25 cellular contexts compared by ENCODE assay signal in the genomic region with DNA sequence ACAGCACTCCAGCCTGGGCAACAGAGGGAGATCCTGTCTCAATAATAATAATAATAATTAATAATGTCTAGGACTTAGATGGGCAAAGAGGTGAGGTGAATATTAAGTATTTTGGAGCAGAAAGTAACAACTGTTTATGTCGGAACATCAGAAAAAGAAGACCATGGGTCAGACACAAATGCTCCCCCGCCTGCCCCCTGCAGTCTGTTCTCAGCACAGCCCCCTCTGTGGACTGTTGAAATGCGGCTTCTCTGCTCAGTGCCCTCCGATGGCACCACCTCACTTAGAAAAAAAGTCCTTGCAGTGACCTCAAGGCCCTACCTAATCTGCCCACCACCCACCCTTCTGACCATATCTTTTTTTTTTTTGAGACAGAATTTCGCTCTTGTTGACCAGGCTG. TPM values are rescaled to one million over a fixed set of nuclear protein-coding genes. Genes with fewer than 3 reads are reported as not detected.
DNase-seq lines count a peak whose midpoint lies in the region; ATAC-seq, FAIRE-seq and TF ChIP-seq lines count a peak whose summit lies in the region.
"Had no signal": no experiment of that assay in that cellular context is flagged by ENCODE, and none has a peak within 500 bp of the region (broad histone marks: within the 10 kb centered on the region; RNA-seq: fewer than 3 reads in every experiment).

No MANE protein-coding gene starts in this region.

- H2BK20ac ChIP-seq in H9 (ENCODE audit: low read depth, low read length, poor library complexity, severe bottlenecking): no peak overlapping the region

- TF ChIP-seq POLR2A in K562 (conservative IDR thresholded peaks at IDR 0.05): no peak

- H3K79me2 ChIP-seq in H9 (ENCODE audit: insufficient read depth, low read length): no peaks in the 10 kb centered on the region
- no peaks in the 10 kb centered on the region for H3K79me2 ChIP-seq in K562 (ENCODE audit: control insufficient read depth, insufficient read depth, low read length)

- H2BK15ac ChIP-seq in H9 (ENCODE audit: low read depth, low read length): no peak overlapping the region

- no peak overlapping the region for H3K56ac ChIP-seq in H9 (ENCODE audit: insufficient read length, low read depth, low read length)

- no peak overlapping the region for H3T11ph ChIP-seq in H9 (ENCODE audit: low read length)

- H3K9ac ChIP-seq in H9 (ENCODE audit: extremely low read depth, insufficient read length, low read length) (no peak overlapping the region), K562 (ENCODE audit: insufficient read depth in 1 of 2, low read depth in 2 of 2, low read length in 2 of 2) (no peak overlapping the region)
- H3K9ac ChIP-seq: BLaER1 had no signal

- H3K27me3 Mint-ChIP-seq in H9 (ENCODE audit: low read depth): peaks cover 33% of the 10 kb centered on the region

- in situ Hi-C loops in K562 (cut with MboI): no loop called here

- peak; percentile 28; the same call in 1 of the 2 replicates for TF ChIP-seq CTCF in AG04450 (IDR thresholded peaks at IDR 0.05; ENCODE audit: low read depth, low read length)
- TF ChIP-seq CTCF in H9 (conservative IDR thresholded peaks at IDR 0.05): peak; percentile 56
- TF ChIP-seq CTCF in K562 (IDR thresholded peaks at IDR 0.05 in 2 of 3, conservative IDR thresholded peaks at IDR 0.05 in 1 of 3; ENCODE audit: insufficient read depth in 2 of 3, low read depth in 1 of 3, low read length in 3 of 3): peak; percentile 12 to 33 (median 26); a peak in 3 of 6 replicates

- no peaks in the 10 kb centered on the region for H3K36me3 ChIP-seq in K562 (ENCODE audit: control insufficient read depth, insufficient read depth, low read length)
- H3K36me3 ChIP-seq: BLaER1 had no signal

- H3K4me2 ChIP-seq in H9 (ENCODE audit: insufficient read depth, insufficient read length, low read length) (no peak overlapping the region), K562 (ENCODE audit: insufficient read depth, low read length) (no peak overlapping the region)
- H3K4me2 ChIP-seq: BLaER1, PC-9 had no signal

- intact Hi-C loops in K562 (cut with micrococcal nuclease) (no loop called here), posterior vena cava (cut with DNase I) (no loop called here)

- no peak overlapping the region for H2BK12ac ChIP-seq in H9 (ENCODE audit: insufficient read length, low read depth, low read length)

- H3K18ac ChIP-seq in H9 (ENCODE audit: insufficient read length, low read depth, low read length): no peak overlapping the region

- no peak overlapping the region for H4K8ac ChIP-seq in H9 (replicated peaks; ENCODE audit: insufficient read length, low read depth, low read length)

- H3K4me3 ChIP-seq in AG04450 (ENCODE audit: low read depth, low read length): no peak overlapping the region
- H3K4me3 ChIP-seq in K562: no peak overlapping the region
- H3K4me3 ChIP-seq: BLaER1, PC-9 had no signal

- no peak for TF ChIP-seq RAD21 in K562 (CRISPR knock-in tag; conservative IDR thresholded peaks at IDR 0.05 in 1 of 2, IDR thresholded peaks at IDR 0.05 in 1 of 2)

- DNase-seq in AG04450 (ENCODE audit: low read depth, low spot score) (no peak), H9 (no peak), K562 (ENCODE audit: extremely low read depth in 1 of 4, low spot score in 3 of 4) (no peak), posterior vena cava (ENCODE audit: low spot score) (peak; percentile 18), NCI-H526 treated with DMSO at 0.1 percent for 48 hours (lab: John Stamatoyannopoulos, UW) (no peak), Ammon's horn (ENCODE audit: low spot score) (no peak)
- no peak for DNase-seq in activated naive CD4-positive, alpha-beta T cell treated with Interleukin-2 at 50 U/mL for 16 hours
- DNase-seq in stimulated activated naive CD8-positive, alpha-beta T cell treated with anti-CD3 and anti-CD28 coated beads, Interleukin-15, Interleukin-2, amounts not matched to agents 100 U/mL and 50 U/mL, for 24 hours: no peak
- DNase-seq: CD4-positive, alpha-beta memory T cell; DND-41; KG1; NCI-H1105 treated with DMSO at 0.1 percent for 48 hours; NCI-H1694; NCI-H2081; NCI-H2171; NCI-H345; NCI-H524 treated with DMSO at 0.1 percent for 48 hours; PC-9; RPMI8226; SHP77 had no signal

- peaks cover 5 to 8% of the 10 kb centered on the region in 2 experiments for H3K4me1 Mint-ChIP-seq in H9

- H3K27ac ChIP-seq in AG04450 (ENCODE audit: low read depth, low read length) (no peak overlapping the region), H9 (ENCODE audit: insufficient read length, low read depth, low read length) (no peak overlapping the region), K562 (ENCODE audit: extremely low read depth, low read depth, low read length) (no peak overlapping the region)
- H3K27ac ChIP-seq: BLaER1, PC-9 had no signal

- H3K4me3 Mint-ChIP-seq in H9: no peak overlapping the region
- H3K4me3 Mint-ChIP-seq: CD4-positive, alpha-beta memory T cell; T-helper 1 cell treated with Interleukin-12 subunit alpha and Interleukin-12 subunit beta and Interleukin-4 antibody, amounts not matched to agents 30 μg/mL and 1 μg/mL, for 36 hours had no signal

- H3K23me2 ChIP-seq in H9 (ENCODE audit: insufficient read length, low read depth, low read length, poor library complexity, severe bottlenecking): no peaks in the 10 kb centered on the region

- no CpG with 5 or more reads among the region's 5 CpGs for WGBS in H9 (ENCODE audit: extremely low coverage, insufficient read length, low lambda C conversion rate)
- 2% methylated on average over 5 of the region's 5 CpGs for WGBS in K562 (ENCODE audit: insufficient coverage, low coverage, missing lambda C conversion rate)

- CTCF ChIA-PET in AG04450 (lab: Charles Lee) (no interaction called here), K562 (lab: Yijun Ruan, JAX; ENCODE audit: low intra/inter-chr PET ratio) (no interaction called here)

- H3K9me1 ChIP-seq in K562 (ENCODE audit: control insufficient read depth, insufficient read depth, low read length): no peaks in the 10 kb centered on the region

- H3K27me3 ChIP-seq in AG04450 (ENCODE audit: control insufficient read depth, insufficient read depth, low read length) (peaks cover 36% of the 10 kb centered on the region), H9 (ENCODE audit: insufficient read depth, low read length) (peaks cover 11% of the 10 kb centered on the region; the same call in 1 of the 2 replicates), K562 (ENCODE audit: control insufficient read depth in 2 of 2, insufficient read depth in 2 of 2, low read length in 2 of 2) (peaks cover 28 to 44% of the 10 kb centered on the region in 2 experiments)

- no peaks in the 10 kb centered on the region for H3K79me1 ChIP-seq in H9 (ENCODE audit: insufficient read depth, low read depth, low read length, poor library complexity, severe bottlenecking)

- H2AK5ac ChIP-seq in H9 (ENCODE audit: insufficient read length, low read length): no peak overlapping the region

- no peak overlapping the region for H3K14ac ChIP-seq in H9 (ENCODE audit: insufficient read depth, low read length)

- H3K9me3 Mint-ChIP-seq in H9: peaks cover 0 to 8% of the 10 kb centered on the region in 2 experiments; a peak in 3 of 5 replicates
- H3K9me3 Mint-ChIP-seq: CD4-positive, alpha-beta memory T cell; T-helper 1 cell treated with Interleukin-12 subunit alpha and Interleukin-12 subunit beta and Interleukin-4 antibody, amounts not matched to agents 30 μg/mL and 1 μg/mL, for 36 hours had no signal

- H4K20me1 ChIP-seq in H9 (ENCODE audit: control insufficient read depth, insufficient read depth, insufficient read length) (no peaks in the 10 kb centered on the region), K562 (replicated peaks; ENCODE audit: control insufficient read depth, insufficient read depth, low read length) (no peaks in the 10 kb centered on the region)

- H4K5ac ChIP-seq in H9 (ENCODE audit: insufficient read length, low read depth, low read length): no peak overlapping the region

- no peak overlapping the region for H2AFZ ChIP-seq in H9 (ENCODE audit: low read length)
- no peak overlapping the region for H2AFZ ChIP-seq in K562 (ENCODE audit: low read depth, low read length)
- H2AFZ ChIP-seq: PC-9 had no signal

- POLR2A ChIA-PET in AG04450 (lab: Yijun Ruan, JAX) (no interaction called here), K562 (lab: Yijun Ruan, JAX) (interaction anchor here (1.3 kb wide), 1 partner anchor 10 kb away, joined by 4 read pairs; no protein-coding TSS in a partner anchor)

- H3K9me3 ChIP-seq in AG04450 (ENCODE audit: control insufficient read depth, insufficient read depth, low read length) (no peaks in the 10 kb centered on the region; the same call in 1 of the 2 replicates), H9 (ENCODE audit: control insufficient read depth, low read depth, low read length) (no peaks in the 10 kb centered on the region), K562 (replicated peaks; ENCODE audit: control insufficient read depth, insufficient read depth, low read depth, low read length) (peaks cover 8% of the 10 kb centered on the region; the same call in 1 of the 2 replicates)
- H3K9me3 ChIP-seq: BLaER1 had no signal

- H2BK5ac ChIP-seq in H9 (ENCODE audit: insufficient read length, low read length): no peak overlapping the region

- FAIRE-seq in K562 (lab: Jason Lieb, UNC): no peak
- FAIRE-seq: A204.1, GM19239, H54 had no signal

- no peak overlapping the region for H3K4ac ChIP-seq in H9 (ENCODE audit: low read depth, low read length)

- TF ChIP-seq EP300 in K562 (IDR thresholded peaks at IDR 0.05; ENCODE audit: low read length): no peak

- H2BK120ac ChIP-seq in H9 (ENCODE audit: low read depth, low read length, poor library complexity, severe bottlenecking): no peak overlapping the region

- H3K27ac Mint-ChIP-seq in H9: peak overlapping the region in 1 of 3 experiments; percentile 62; a peak in 2 of 7 replicates
- H3K27ac Mint-ChIP-seq: CD4-positive, alpha-beta memory T cell; T-helper 1 cell treated with Interleukin-12 subunit alpha and Interleukin-12 subunit beta and Interleukin-4 antibody, amounts not matched to agents 30 μg/mL and 1 μg/mL, for 36 hours had no signal

- ATAC-seq in K562: 0 out of 3 replicates have a peak, but pooled peaks have one; percentile 43
- ATAC-seq in stimulated activated naive CD8-positive, alpha-beta T cell treated with anti-CD3 and anti-CD28 coated beads, Interleukin-15, Interleukin-2, amounts not matched to agents 100 U/mL and 50 U/mL, for 24 hours: no peak

- H3K23ac ChIP-seq in H9 (ENCODE audit: insufficient read length, low read depth, low read length): no peak overlapping the region

- BruUV-seq in K562 (replicated peaks; lab: Mats Ljungman, UMichigan): no TSS peak

- H3K4me1 ChIP-seq in H9 (ENCODE audit: insufficient read depth, low read length) (no peaks in the 10 kb centered on the region), K562 (replicated peaks in 1 of 2; ENCODE audit: control insufficient read depth in 2 of 2, insufficient read depth in 2 of 2, low read length in 2 of 2) (peaks cover 0 to 6% of the 10 kb centered on the region in 2 experiments; a peak in 1 of 5 replicates)

- H3K36me3 Mint-ChIP-seq in H9 (ENCODE audit: insufficient read depth in 1 of 3, low read depth in 3 of 3): no peaks in the 10 kb centered on the region
- H3K36me3 Mint-ChIP-seq: CD4-positive, alpha-beta memory T cell had no signal

- H4K91ac ChIP-seq in H9 (ENCODE audit: insufficient read length, low read depth, low read length): no peak overlapping the region

RNA-seq across cellular contexts. Expression of a gene that starts 5.2 kb away (rescaled TPM):
- polyA plus RNA-seq in AG04450 (2011; rRNA removed): 0.41 and 0.81 TPM in 2 replicates
- 0.56 and 0.78 TPM in 2 replicates for polyA minus RNA-seq in AG04450 (2011; rRNA and poly(A)+ RNA removed)
- 0.92 and 0.94 TPM in 2 replicates for total RNA-seq in H9 (2021)
- total RNA-seq in K562 (2011; cell fraction: chromatin; rRNA removed; ENCODE audit: low replicate concordance): not detected in 2 replicates
- total RNA-seq in K562 (2011; cell fraction: nucleolus; rRNA removed): not detected in 2 replicates
- not detected in 2 replicates for total RNA-seq in K562 (2011; cell fraction: nucleoplasm; rRNA removed)
- 0.12 TPM in 1 of 2 replicates, not detected in the other for total RNA-seq in K562 (2014; rRNA removed)
- 0.16 and 0.22 TPM in 2 replicates for total RNA-seq in K562 (2014; rRNA removed; fragmentation: Illumina TruSeq; extraction: Trizol)
- total RNA-seq in K562 (2015; rRNA removed; fragmentation: Illumina TruSeq; extraction: Trizol): not detected in 2 replicates
- 0.16 and 0.22 TPM in 2 replicates for total RNA-seq in K562 (2021)
- polyA plus RNA-seq in K562 (2011; rRNA removed): 0.07 TPM in 1 of 2 replicates, not detected in the other
- polyA plus RNA-seq in K562 (2011; cell fraction: cytosol; rRNA removed): not detected in 2 replicates
- not detected in 2 replicates for polyA plus RNA-seq in K562 (2011; cell fraction: nucleus; rRNA removed)
- polyA plus RNA-seq in K562 (2012): 0.07 and 0.14 TPM in 2 replicates
- 0.12 and 0.32 TPM in 2 replicates for polyA plus RNA-seq in K562 (2014; fragmentation: Illumina TruSeq; extraction: Trizol)
- under 1 TPM; 0.08 to 0.17 TPM for polyA plus RNA-seq in K562 (2014; fragmentation: Nextera tagmentation; extraction: Ambion mirVana)
- not detected in 2 replicates for polyA plus RNA-seq in K562 (2014; rRNA removed)
- not detected in 2 replicates for polyA minus RNA-seq in K562 (2011; rRNA and poly(A)+ RNA removed)
- not detected in 2 replicates for polyA minus RNA-seq in K562 (2011; cell fraction: cytosol; rRNA and poly(A)+ RNA removed)
- not detected in 2 replicates for polyA minus RNA-seq in K562 (2011; cell fraction: nucleus; rRNA and poly(A)+ RNA removed)
- total RNA-seq in posterior vena cava: under 1 TPM in 1 of 2 donors, not detected in 1; 0.57 TPM

RNA-seq across cellular contexts. Expression of a gene that starts 50.0 kb away (rescaled TPM):
- polyA plus RNA-seq in AG04450 (2011; rRNA removed) (not detected in 2 replicates), K562 (2011; rRNA removed) (0.04 and 0.10 TPM in 2 replicates), K562 (2014; fragmentation: Illumina TruSeq; extraction: Trizol) (not detected in 2 replicates), K562 (2014; fragmentation: Nextera tagmentation; extraction: Ambion mirVana) (not detected), K562 (2014; rRNA removed) (not detected in 2 replicates)
- not detected in 2 replicates for polyA minus RNA-seq in AG04450 (2011; rRNA and poly(A)+ RNA removed)
- total RNA-seq in H9 (2021) (not detected in 2 replicates), K562 (2014; rRNA removed) (0.08 and 0.09 TPM in 2 replicates), K562 (2014; rRNA removed; fragmentation: Illumina TruSeq; extraction: Trizol) (0.11 and 0.13 TPM in 2 replicates), K562 (2015; rRNA removed; fragmentation: Illumina TruSeq; extraction: Trizol) (0.11 TPM in 1 of 2 replicates, not detected in the other), K562 (2021) (not detected in 2 replicates), posterior vena cava (not detected)
- 0.32 and 0.35 TPM in 2 replicates for total RNA-seq in K562 (2011; cell fraction: chromatin; rRNA removed; ENCODE audit: low replicate concordance)
- 0.39 and 0.67 TPM in 2 replicates for total RNA-seq in K562 (2011; cell fraction: nucleolus; rRNA removed)
- total RNA-seq in K562 (2011; cell fraction: nucleoplasm; rRNA removed): 1.7 and 1.8 TPM in 2 replicates
- 0.04 TPM in 2 replicates for polyA plus RNA-seq in K562 (2011; cell fraction: cytosol; rRNA removed)
- polyA plus RNA-seq in K562 (2011; cell fraction: nucleus; rRNA removed): not detected in 2 replicates
- polyA plus RNA-seq in K562 (2012): not detected in 2 replicates
- 0.48 and 0.60 TPM in 2 replicates for polyA minus RNA-seq in K562 (2011; rRNA and poly(A)+ RNA removed)
- polyA minus RNA-seq in K562 (2011; cell fraction: cytosol; rRNA and poly(A)+ RNA removed): 0.82 TPM in 1 of 2 replicates, not detected in the other
- 0.54 and 0.56 TPM in 2 replicates for polyA minus RNA-seq in K562 (2011; cell fraction: nucleus; rRNA and poly(A)+ RNA removed)
- total RNA-seq: PC-9 had no signal
- polyA plus RNA-seq: CD4-positive, alpha-beta memory T cell had no signal

RNA-seq across cellular contexts. Expression of a gene that starts 50.2 kb away (rescaled TPM):
- polyA plus RNA-seq in AG04450 (2011; rRNA removed): 77.1 and 93.3 TPM in 2 replicates
- polyA minus RNA-seq in AG04450 (2011; rRNA and poly(A)+ RNA removed): 68.0 and 87.3 TPM in 2 replicates
- total RNA-seq in H9 (2021): 22.2 and 22.6 TPM in 2 replicates
- 60.9 and 87.2 TPM in 2 replicates for total RNA-seq in K562 (2011; cell fraction: chromatin; rRNA removed; ENCODE audit: low replicate concordance)
- 56.1 and 64.4 TPM in 2 replicates for total RNA-seq in K562 (2011; cell fraction: nucleolus; rRNA removed)
- 89.2 and 119 TPM in 2 replicates for total RNA-seq in K562 (2011; cell fraction: nucleoplasm; rRNA removed)
- total RNA-seq in K562 (2014; rRNA removed): 70.6 and 72.6 TPM in 2 replicates
- total RNA-seq in K562 (2014; rRNA removed; fragmentation: Illumina TruSeq; extraction: Trizol): 98.3 and 110 TPM in 2 replicates
- 81.5 and 87.8 TPM in 2 replicates for total RNA-seq in K562 (2015; rRNA removed; fragmentation: Illumina TruSeq; extraction: Trizol)
- 69.5 and 71.4 TPM in 2 replicates for total RNA-seq in K562 (2021)
- 101 and 160 TPM in 2 replicates for polyA plus RNA-seq in K562 (2011; rRNA removed)
- polyA plus RNA-seq in K562 (2011; cell fraction: cytosol; rRNA removed): 47.1 and 65.7 TPM in 2 replicates
- 20.5 and 24.4 TPM in 2 replicates for polyA plus RNA-seq in K562 (2011; cell fraction: nucleus; rRNA removed)
- polyA plus RNA-seq in K562 (2012): 57.0 and 60.1 TPM in 2 replicates
- 68.9 and 80.6 TPM in 2 replicates for polyA plus RNA-seq in K562 (2014; fragmentation: Illumina TruSeq; extraction: Trizol)
- polyA plus RNA-seq in K562 (2014; fragmentation: Nextera tagmentation; extraction: Ambion mirVana): 10 to 100 TPM; 28.9 to 30.0 TPM
- 54.7 and 60.9 TPM in 2 replicates for polyA plus RNA-seq in K562 (2014; rRNA removed)
- polyA minus RNA-seq in K562 (2011; rRNA and poly(A)+ RNA removed): 159 and 208 TPM in 2 replicates
- polyA minus RNA-seq in K562 (2011; cell fraction: cytosol; rRNA and poly(A)+ RNA removed): 61.0 and 80.4 TPM in 2 replicates
- polyA minus RNA-seq in K562 (2011; cell fraction: nucleus; rRNA and poly(A)+ RNA removed): 26.5 and 41.0 TPM in 2 replicates
- 10 to 100 TPM; 52.6 to 54.3 TPM for total RNA-seq in posterior vena cava

RNA-seq across cellular contexts. Expression of a gene that starts 55.9 kb away (rescaled TPM):
- polyA plus RNA-seq in AG04450 (2011; rRNA removed) (not detected in 2 replicates), K562 (2011; rRNA removed) (not detected in 2 replicates), K562 (2014; fragmentation: Illumina TruSeq; extraction: Trizol) (not detected in 2 replicates), K562 (2014; fragmentation: Nextera tagmentation; extraction: Ambion mirVana) (not detected), K562 (2014; rRNA removed) (not detected in 2 replicates)
- not detected in 2 replicates for polyA minus RNA-seq in AG04450 (2011; rRNA and poly(A)+ RNA removed)
- total RNA-seq in H9 (2021) (not detected in 2 replicates), K562 (2014; rRNA removed) (not detected in 2 replicates), K562 (2014; rRNA removed; fragmentation: Illumina TruSeq; extraction: Trizol) (not detected in 2 replicates), K562 (2015; rRNA removed; fragmentation: Illumina TruSeq; extraction: Trizol) (not detected in 2 replicates), K562 (2021) (not detected in 2 replicates), posterior vena cava (not detected)
- not detected in 2 replicates for total RNA-seq in K562 (2011; cell fraction: chromatin; rRNA removed; ENCODE audit: low replicate concordance)
- total RNA-seq in K562 (2011; cell fraction: nucleolus; rRNA removed): not detected in 2 replicates
- total RNA-seq in K562 (2011; cell fraction: nucleoplasm; rRNA removed): not detected in 2 replicates
- polyA plus RNA-seq in K562 (2011; cell fraction: cytosol; rRNA removed): not detected in 2 replicates
- not detected in 2 replicates for polyA plus RNA-seq in K562 (2011; cell fraction: nucleus; rRNA removed)
- polyA plus RNA-seq in K562 (2012): not detected in 2 replicates
- not detected in 2 replicates for polyA minus RNA-seq in K562 (2011; rRNA and poly(A)+ RNA removed)
- polyA minus RNA-seq in K562 (2011; cell fraction: cytosol; rRNA and poly(A)+ RNA removed): not detected in 2 replicates
- polyA minus RNA-seq in K562 (2011; cell fraction: nucleus; rRNA and poly(A)+ RNA removed): not detected in 2 replicates
- total RNA-seq: CD4-positive, alpha-beta memory T cell; PC-9 had no signal
- polyA plus RNA-seq: CD4-positive, alpha-beta memory T cell had no signal
